In genomic region chr2:13260401-13260800, GRCh38 we compare ENCODE assay signal across 24 cellular contexts.
DNase-seq lines count a peak whose midpoint lies in the region; ATAC-seq, FAIRE-seq and TF ChIP-seq lines count a peak whose summit lies in the region.
"Had no signal": no experiment of that assay in that cellular context is flagged by ENCODE, and none has a peak within 500 bp of the region (broad histone marks: within the 10 kb centered on the region; RNA-seq: fewer than 3 reads in every experiment).

No MANE protein-coding gene starts in this region.

- CTCF ChIA-PET in Calu3 (lab: Charles Lee) (no interaction called here), WTC11 (lab: Charles Lee) (no interaction called here)

- peak; percentile 64 for ATAC-seq in WTC11
- ATAC-seq: activated CD8-positive, alpha-beta T cell treated with anti-CD3 and anti-CD28 coated beads, Interleukin-2, amount 10 ng/mL, durations not matched to agents 7 days and 5 days; stimulated activated effector memory CD8-positive, alpha-beta T cell treated with anti-CD3 and anti-CD28 coated beads, Interleukin-12 subunit alpha, Interleukin-12 subunit beta, amount 100 ng/mL, for 72 hours had no signal

- H3K27me3 Mint-ChIP-seq in Calu3 (ENCODE audit: unreplicated experiment) (no peaks in the 10 kb centered on the region), WTC11 (ENCODE audit: low read depth) (peaks cover 2% of the 10 kb centered on the region; the same call in 1 of the 2 replicates)
- no peaks in the 10 kb centered on the region for H3K27me3 Mint-ChIP-seq in activated naive CD8-positive, alpha-beta T cell treated with anti-CD3 and anti-CD28 coated beads for 36 hours

- no peak overlapping the region for H3K4me3 ChIP-seq in MG63
- H3K4me3 ChIP-seq: adrenal gland, neural progenitor cell, Peyer's patch, vagina had no signal

- no peaks in the 10 kb centered on the region for H3K9me3 ChIP-seq in MG63
- H3K9me3 ChIP-seq: Peyer's patch, vagina had no signal

- intact Hi-C loops in Calu3 (cut with micrococcal nuclease; ENCODE audit: unreplicated experiment), result no loop called here

- FAIRE-seq in frontal cortex (lab: Jason Lieb, UNC), result no peak
- FAIRE-seq: small intestine had no signal

- no TSS peak for BruUV-seq in Calu3 (replicated peaks; lab: Mats Ljungman, UMichigan)

- POLR2A ChIA-PET in WTC11 (lab: Charles Lee), result no interaction called here

- DNase-seq in Calu3, result peak; percentile 2
- DNase-seq in MG63, result peak; percentile 34
- peak; percentile 29 for DNase-seq in WTC11 (ENCODE audit: low spot score)
- DNase-seq in iPS-NIHi7 (ENCODE audit: extremely low spot score), result peak; percentile 8
- DNase-seq in frontal cortex (ENCODE audit: low spot score in 2 of 2), result no peak
- no peak for DNase-seq in activated naive CD8-positive, alpha-beta T cell treated with anti-CD3 and anti-CD28 coated beads for 36 hours
- DNase-seq in activated effector memory CD4-positive, alpha-beta T cell treated with Interleukin-2 at 50 U/mL for 16 hours, result no peak
- no peak for DNase-seq in HUDEP-2 (lab: John Stamatoyannopoulos, UW; ENCODE audit: unreplicated experiment in 76 of 76)
- DNase-seq: activated CD4-positive, alpha-beta T cell treated with anti-CD3 and anti-CD28 coated beads for 1 hour; activated CD8-positive, alpha-beta T cell treated with anti-CD3 and anti-CD28 coated beads, Interleukin-2, amount 10 ng/mL, durations not matched to agents 7 days and 5 days; activated gamma-delta T cell treated with Interleukin-2 at 50 U/mL for 16 hours; adrenal gland; H9; NCI-H1048; NCI-H187 treated with DMSO at 0.1 percent for 48 hours; NCI-H345; NCI-H82; Peyer's patch; small intestine; stimulated activated CD4-positive, alpha-beta T cell treated with anti-CD3 and anti-CD28 coated beads, Interleukin-2, amount 100 ng/mL, for 24 hours; T1000 had no signal

- H3K9me3 Mint-ChIP-seq in Calu3 (ENCODE audit: low read depth, unreplicated experiment), result peaks cover 8% of the 10 kb centered on the region
- H3K9me3 Mint-ChIP-seq in WTC11, result no peaks in the 10 kb centered on the region
- H3K9me3 Mint-ChIP-seq in activated naive CD8-positive, alpha-beta T cell treated with anti-CD3 and anti-CD28 coated beads for 36 hours, result peaks cover 3% of the 10 kb centered on the region
- H3K9me3 Mint-ChIP-seq: H9 had no signal

- H3K27me3 ChIP-seq in MG63, result peaks cover 28% of the 10 kb centered on the region
- H3K27me3 ChIP-seq: adrenal gland, neural progenitor cell, Peyer's patch, vagina had no signal

- H3K36me3 ChIP-seq in MG63, result no peaks in the 10 kb centered on the region
- H3K36me3 ChIP-seq: adrenal gland, neural progenitor cell, Peyer's patch, vagina had no signal

- TF ChIP-seq CTCF in Calu3 (IDR thresholded peaks at IDR 0.05; ENCODE audit: unreplicated experiment) (no peak), WTC11 (IDR thresholded peaks at IDR 0.05) (no peak)

- H3K36me3 Mint-ChIP-seq in Calu3 (ENCODE audit: insufficient read depth, unreplicated experiment), result no peaks in the 10 kb centered on the region
- H3K36me3 Mint-ChIP-seq in WTC11, result no peaks in the 10 kb centered on the region
- H3K36me3 Mint-ChIP-seq in activated naive CD8-positive, alpha-beta T cell treated with anti-CD3 and anti-CD28 coated beads for 36 hours, result no peaks in the 10 kb centered on the region
- H3K36me3 Mint-ChIP-seq: neural progenitor cell; stimulated activated effector memory CD8-positive, alpha-beta T cell treated with anti-CD3 and anti-CD28 coated beads, Interleukin-12 subunit alpha, Interleukin-12 subunit beta, amount 100 ng/mL, for 72 hours had no signal

- H3K4me3 Mint-ChIP-seq in Calu3 (ENCODE audit: low read depth, unreplicated experiment), result no peak overlapping the region
- H3K4me3 Mint-ChIP-seq in WTC11, result no peak overlapping the region
- no peak overlapping the region for H3K4me3 Mint-ChIP-seq in activated naive CD8-positive, alpha-beta T cell treated with anti-CD3 and anti-CD28 coated beads for 36 hours
- H3K4me3 Mint-ChIP-seq: activated CD8-positive, alpha-beta T cell treated with anti-CD3 and anti-CD28 coated beads, Interleukin-2, amount 10 ng/mL, durations not matched to agents 7 days and 5 days; H9; neural progenitor cell; stimulated activated effector memory CD8-positive, alpha-beta T cell treated with anti-CD3 and anti-CD28 coated beads, Interleukin-12 subunit alpha, Interleukin-12 subunit beta, amount 100 ng/mL, for 72 hours had no signal

- H3K27ac Mint-ChIP-seq in Calu3 (ENCODE audit: unreplicated experiment) (no peak overlapping the region), WTC11 (no peak overlapping the region)
- H3K27ac Mint-ChIP-seq in activated naive CD8-positive, alpha-beta T cell treated with anti-CD3 and anti-CD28 coated beads for 36 hours, result no peak overlapping the region
- H3K27ac Mint-ChIP-seq: activated CD8-positive, alpha-beta T cell treated with anti-CD3 and anti-CD28 coated beads, Interleukin-2, amount 10 ng/mL, durations not matched to agents 7 days and 5 days; H9; neural progenitor cell; stimulated activated effector memory CD8-positive, alpha-beta T cell treated with anti-CD3 and anti-CD28 coated beads, Interleukin-12 subunit alpha, Interleukin-12 subunit beta, amount 100 ng/mL, for 72 hours had no signal

- no peaks in the 10 kb centered on the region for H3K4me1 Mint-ChIP-seq in Calu3 (ENCODE audit: low read depth, unreplicated experiment)
- H3K4me1 Mint-ChIP-seq in WTC11, result no peaks in the 10 kb centered on the region
- no peaks in the 10 kb centered on the region for H3K4me1 Mint-ChIP-seq in activated naive CD8-positive, alpha-beta T cell treated with anti-CD3 and anti-CD28 coated beads for 36 hours
- H3K4me1 Mint-ChIP-seq: H9; neural progenitor cell; stimulated activated effector memory CD8-positive, alpha-beta T cell treated with anti-CD3 and anti-CD28 coated beads, Interleukin-12 subunit alpha, Interleukin-12 subunit beta, amount 100 ng/mL, for 72 hours had no signal

TF ChIP-seq in WTC11, 78 proteins besides CTCF, POLR2A, EP300 and RAD21:
- TF ChIP-seq NFATC4 (CRISPR knock-in tag; IDR thresholded peaks at IDR 0.05) (no peak), NR1H2 (CRISPR knock-in tag; IDR thresholded peaks at IDR 0.05) (no peak), FOXP1 (CRISPR knock-in tag; IDR thresholded peaks at IDR 0.05; ENCODE audit: borderline replicate concordance) (no peak), KAT7 (CRISPR knock-in tag; IDR thresholded peaks at IDR 0.05; ENCODE audit: borderline replicate concordance) (no peak), MYBL2 (CRISPR knock-in tag; IDR thresholded peaks at IDR 0.05) (no peak), FOXP4 (CRISPR knock-in tag; IDR thresholded peaks at IDR 0.05) (no peak), ZNF138 (CRISPR knock-in tag; conservative IDR thresholded peaks at IDR 0.05) (no peak), TEAD1 (CRISPR knock-in tag; IDR thresholded peaks at IDR 0.05) (no peak), ZNF219 (CRISPR knock-in tag; IDR thresholded peaks at IDR 0.05; ENCODE audit: borderline replicate concordance) (no peak), JUN (CRISPR knock-in tag; IDR thresholded peaks at IDR 0.05) (no peak)
- TF ChIP-seq, protein P1, sequence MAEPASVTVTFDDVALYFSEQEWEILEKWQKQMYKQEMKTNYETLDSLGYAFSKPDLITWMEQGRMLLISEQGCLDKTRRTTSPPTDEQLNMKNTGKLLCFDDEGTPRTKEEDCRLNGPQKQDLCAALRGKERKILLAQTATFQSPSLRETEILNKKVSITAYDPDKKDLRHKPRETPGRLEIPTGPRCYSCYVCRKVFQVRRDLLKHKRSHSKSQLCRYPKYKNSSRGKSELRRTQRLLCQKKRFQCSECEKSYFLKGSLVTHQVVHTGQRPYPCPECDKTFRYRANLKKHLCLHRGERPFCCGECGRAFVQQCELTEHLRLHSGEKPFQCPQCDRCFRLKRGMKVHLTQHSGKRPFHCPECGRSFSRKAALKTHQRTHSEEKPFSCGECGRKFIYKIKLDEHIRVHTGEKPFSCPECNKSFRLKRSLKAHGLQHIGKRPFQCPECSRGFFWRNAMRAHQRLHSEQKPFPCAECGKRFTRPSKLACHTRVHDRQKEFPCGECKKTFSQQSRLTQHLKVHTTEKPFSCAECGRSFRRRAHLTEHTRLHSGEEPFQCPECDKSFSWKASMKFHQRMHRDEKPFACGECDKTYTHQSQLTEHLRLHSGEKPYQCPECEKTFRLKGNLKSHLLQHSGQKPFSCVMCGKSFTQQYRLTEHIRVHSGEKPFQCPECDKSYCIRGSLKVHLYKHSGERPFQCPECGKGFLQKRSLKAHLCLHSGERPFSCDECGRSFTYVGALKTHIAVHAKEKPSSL (CRISPR knock-in tag; conservative IDR thresholded peaks at IDR 0.05), result no peak
- TF ChIP-seq, protein P2, sequence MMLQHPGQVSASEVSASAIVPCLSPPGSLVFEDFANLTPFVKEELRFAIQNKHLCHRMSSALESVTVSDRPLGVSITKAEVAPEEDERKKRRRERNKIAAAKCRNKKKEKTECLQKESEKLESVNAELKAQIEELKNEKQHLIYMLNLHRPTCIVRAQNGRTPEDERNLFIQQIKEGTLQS (CRISPR knock-in tag; conservative IDR thresholded peaks at IDR 0.05), result no peak

Comparison
In these comparisons a context has a peak if more than half of its experiments do, and no peak if none do; other contexts are left out.
1. DNase-seq: peak in Calu3 (single experiment), MG63 (single experiment), WTC11 (single experiment) and iPS-NIHi7 (single experiment); none in frontal cortex (0 of 2), activated naive CD8-positive, alpha-beta T cell treated with anti-CD3 and anti-CD28 coated beads for 36 hours (single experiment), activated effector memory CD4-positive, alpha-beta T cell treated with Interleukin-2 at 50 U/mL for 16 hours (single experiment) and HUDEP-2 (0 of 76).